In the genomic region with DNA sequence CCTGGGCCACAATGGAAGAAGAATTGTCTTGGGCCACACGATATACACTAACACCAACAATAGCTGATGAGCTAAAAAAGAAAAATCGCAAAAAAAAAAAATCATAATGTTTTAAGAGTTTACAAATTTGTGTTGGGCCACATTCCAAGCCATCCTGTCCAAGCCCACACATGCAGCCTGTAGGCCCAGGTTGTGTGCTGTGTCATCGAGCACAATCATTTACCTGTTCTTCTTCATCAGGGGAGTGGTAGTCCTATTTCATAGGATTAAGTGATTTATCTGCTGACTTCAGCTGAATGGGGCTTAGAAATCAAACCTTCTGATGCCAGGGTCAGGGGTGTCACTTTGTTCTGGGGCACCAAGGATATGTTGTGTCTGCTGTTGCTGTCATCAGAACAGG, we compare ENCODE assay signal across 18 cellular contexts. TPM values are rescaled to one million over a fixed set of nuclear protein-coding genes. Genes with fewer than 3 reads are reported as not detected.
DNase-seq lines count a peak whose midpoint lies in the region; ATAC-seq, FAIRE-seq and TF ChIP-seq lines count a peak whose summit lies in the region.
"Had no signal": no experiment of that assay in that cellular context is flagged by ENCODE, and none has a peak within 500 bp of the region (broad histone marks: within the 10 kb centered on the region; RNA-seq: fewer than 3 reads in every experiment).

No MANE protein-coding gene starts in this region.

- TF ChIP-seq CTCF in A549 (IDR thresholded peaks at IDR 0.05) = no peak
- TF ChIP-seq CTCF in keratinocyte (optimal IDR thresholded peaks at IDR 0.05 in 1 of 3, IDR thresholded peaks at IDR 0.05 in 1 of 3, conservative IDR thresholded peaks at IDR 0.05 in 1 of 3; ENCODE audit: extremely low read depth in 1 of 3, insufficient read depth in 2 of 3, low read length in 3 of 3) = no peak

- no peaks in the 10 kb centered on the region for H3K27me3 ChIP-seq in keratinocyte (ENCODE audit: control insufficient read depth, extremely low read depth, insufficient read depth, low read length)

- no peak for ATAC-seq in A549
- no peak for ATAC-seq in HG02623 (IDR thresholded peaks at IDR 0.05; ENCODE audit: unreplicated experiment)

- CTCF ChIA-PET in A549 (lab: Yijun Ruan, JAX) = interaction anchor here (0.7 kb wide), 1 partner anchor 281 kb away, joined by 3 read pairs; no protein-coding TSS in a partner anchor

- no peak for TF ChIP-seq POLR2A in A549 (IDR thresholded peaks at IDR 0.05; ENCODE audit: low read length)

- H3K27ac ChIP-seq in A549 (no peak overlapping the region), epithelial cell of prostate (peak overlapping the region; percentile 10), keratinocyte (ENCODE audit: control insufficient read depth, insufficient read depth, low read length) (peak overlapping the region; percentile 31)

- no peak overlapping the region for H2AFZ ChIP-seq in keratinocyte (ENCODE audit: control insufficient read depth, low read length)

- no peaks in the 10 kb centered on the region for H4K20me1 ChIP-seq in keratinocyte (ENCODE audit: control insufficient read depth, extremely low read depth, insufficient read depth, low read length)

- H3K4me1 ChIP-seq in A549 = no peaks in the 10 kb centered on the region
- peaks cover 7% of the 10 kb centered on the region for H3K4me1 ChIP-seq in keratinocyte (ENCODE audit: control insufficient read depth, extremely low read depth, insufficient read depth, low read length)
- H3K4me1 ChIP-seq: HAP-1 had no signal

- no peak for TF ChIP-seq EP300 in A549 (IDR thresholded peaks at IDR 0.05)

- DNase-seq in A549 (ENCODE audit: low read depth in 1 of 2, low spot score in 1 of 2) = no peak
- no peak for DNase-seq in HTR-8/SVneo (ENCODE audit: insufficient read length, low spot score)
- DNase-seq in epithelial cell of prostate (ENCODE audit: low read depth, low spot score) = no peak
- DNase-seq in keratinocyte (ENCODE audit: low read depth, low spot score) = no peak
- no peak for DNase-seq in NAMALWA (ENCODE audit: low spot score)
- no peak for DNase-seq in activated T-cell treated with anti-CD3 and anti-CD28 coated beads for 4 hours
- DNase-seq: C1 segment of cervical spinal cord; CD4-positive, alpha-beta memory T cell; DMS153; DMS79 treated with DMSO at 0.1 percent for 48 hours; EL; HFFc6; KBM-7 had no signal

- H3K79me2 ChIP-seq in keratinocyte (ENCODE audit: control insufficient read depth, insufficient read depth, low read length) = no peaks in the 10 kb centered on the region

- TF ChIP-seq RAD21 in A549 (conservative IDR thresholded peaks at IDR 0.05 in 1 of 2, IDR thresholded peaks at IDR 0.05 in 1 of 2) = no peak

- 89% methylated on average over 3 of the region's 3 CpGs for WGBS in A549 (ENCODE audit: missing lambda C conversion rate)

- dilution Hi-C loops in keratinocyte (cut with MboI; ENCODE audit: extremely low pct_ligation_motif_present, low sequenced_read_pairs) = no loop called here

- H3K9me3 ChIP-seq in A549 = 0 out of 3 replicates have a peak, but pooled peaks cover 2% of the 10 kb centered on the region
- no peaks in the 10 kb centered on the region for H3K9me3 ChIP-seq in keratinocyte (ENCODE audit: control insufficient read depth, low read depth, low read length)
- H3K9me3 ChIP-seq: HAP-1 had no signal

- POLR2A ChIA-PET in A549 (lab: Yijun Ruan, JAX) = no interaction called here

- FAIRE-seq in A549 (lab: Jason Lieb, UNC) (no peak), HTR-8/SVneo (lab: Jason Lieb, UNC) (peak; percentile 48), keratinocyte (lab: Jason Lieb, UNC) (peak; percentile 60)
- FAIRE-seq: D721Med, GM12891, H1 had no signal

- peak overlapping the region; percentile 22 for H3K9ac ChIP-seq in keratinocyte (ENCODE audit: control insufficient read depth, extremely low read depth, insufficient read depth, low read length)

- H3K9me1 ChIP-seq in keratinocyte (ENCODE audit: control insufficient read depth, extremely low read depth, insufficient read depth, low read length) = no peaks in the 10 kb centered on the region

- H3K36me3 ChIP-seq in keratinocyte (ENCODE audit: control insufficient read depth in 2 of 2, extremely low read depth in 1 of 2, insufficient read depth in 2 of 2, low read length in 2 of 2) = no peaks in the 10 kb centered on the region
- H3K36me3 ChIP-seq: HAP-1 had no signal

- no peak overlapping the region for H3K4me3 ChIP-seq in A549
- H3K4me3 ChIP-seq in keratinocyte (ENCODE audit: control insufficient read depth in 2 of 3, extremely low read depth in 1 of 3, insufficient read depth in 2 of 3, low read depth in 1 of 3, low read length in 3 of 3) = no peak overlapping the region
- H3K4me3 ChIP-seq: HAP-1 had no signal

- no peak overlapping the region for H3K4me2 ChIP-seq in A549
- peak overlapping the region; percentile 3 for H3K4me2 ChIP-seq in keratinocyte (ENCODE audit: control insufficient read depth, extremely low read depth, insufficient read depth, low read depth, low read length)

TF ChIP-seq in A549, 52 proteins besides CTCF, POLR2A, EP300 and RAD21:
- TF ChIP-seq FOXS1 (CRISPR knock-in tag; IDR thresholded peaks at IDR 0.05) (no peak), MAFK (IDR thresholded peaks at IDR 0.05; ENCODE audit: partially characterized antibody) (peak; percentile 30)
TF ChIP-seq in A549: peak in this region for 1.

RNA-seq across cellular contexts. Expression of a gene that starts 44.6 kb away (rescaled TPM):
- 23.8 and 24.2 TPM in 2 replicates for polyA plus RNA-seq in A549 (2011; rRNA removed)
- 3.8 and 4.0 TPM in 2 replicates for polyA plus RNA-seq in A549 (2012; cell fraction: cytosol; rRNA removed)
- polyA plus RNA-seq in A549 (2012; cell fraction: nucleus; rRNA removed) = 3.5 and 4.9 TPM in 2 replicates
- polyA plus RNA-seq in A549 (2017; fragmentation: RNase III; extraction: RNeasy Plus Mini Kit Qiagen cat#74134 plus additional on column Dnase treatment) = 9.7 to 12.5 TPM (median 11.8 TPM) in 3 replicates
- polyA minus RNA-seq in A549 (2011; rRNA and poly(A)+ RNA removed) = 25.5 and 26.9 TPM in 2 replicates
- polyA plus RNA-seq in keratinocyte = 74.8 to 100 TPM (median 81.1 TPM) in 3 replicates
- 137 TPM for polyA plus RNA-seq in keratinocyte (2011; ENCODE audit: low read depth)
- polyA plus RNA-seq in keratinocyte (2011; cell fraction: cytosol; rRNA removed) = 48.0 and 87.5 TPM in 2 replicates
- 81.5 and 105 TPM in 2 replicates for polyA plus RNA-seq in keratinocyte (2011; cell fraction: nucleus; rRNA removed)
- 65.7 and 69.5 TPM in 2 replicates for polyA plus RNA-seq in keratinocyte (2012; ENCODE audit: low replicate concordance)
- 31.2 to 194 TPM (median 108 TPM) in 3 replicates for polyA minus RNA-seq in keratinocyte
- 103 TPM for polyA minus RNA-seq in keratinocyte (2011; cell fraction: cytosol; rRNA and poly(A)+ RNA removed)
- 182 and 311 TPM in 2 replicates for polyA minus RNA-seq in keratinocyte (2011; cell fraction: nucleus; rRNA and poly(A)+ RNA removed)

Comparison
In these comparisons a context has a peak if more than half of its experiments do, and no peak if none do; other contexts are left out.
1. H3K27ac ChIP-seq: peak in epithelial cell of prostate (single experiment) and keratinocyte (single experiment); none in A549 (0 of 2).